ENCODE assay signal across 16 cellular contexts in the genomic region with DNA sequence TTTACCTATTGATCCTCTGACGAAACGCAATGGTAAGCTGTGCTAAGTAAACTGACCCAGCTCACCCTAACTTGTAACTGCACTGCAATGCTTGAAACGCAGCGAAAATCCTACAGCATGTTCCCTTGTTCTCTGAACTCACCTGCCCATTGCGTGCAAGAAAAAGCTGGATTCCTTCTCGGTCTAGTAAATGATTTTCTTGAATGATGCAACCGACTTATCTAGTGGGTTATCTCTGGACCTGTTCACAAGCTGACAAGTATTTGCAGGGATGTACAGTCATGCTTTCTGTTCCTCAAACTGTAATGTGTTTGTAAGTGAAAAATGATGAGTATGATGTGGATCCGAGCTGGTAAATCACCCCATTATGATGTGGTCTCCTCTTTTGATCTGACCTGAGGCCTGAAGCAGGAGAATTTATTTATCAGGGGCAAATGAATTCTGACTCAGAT.
A peak's percentile ranks its signal among the peaks of the same experiment; 100 is the strongest.
DNase-seq lines count a peak whose midpoint lies in the region; ATAC-seq and TF ChIP-seq lines count a peak whose summit lies in the region.
"Had no signal": no experiment of that assay in that cellular context is flagged by ENCODE, and none has a peak within 500 bp of the region (broad histone marks: within the 10 kb centered on the region; RNA-seq: fewer than 3 reads in every experiment).

No MANE protein-coding gene starts in this region.

- no peaks in the 10 kb centered on the region for H3K9me3 ChIP-seq in OCI-LY7 (ENCODE audit: low read length)
- no peaks in the 10 kb centered on the region for H3K9me3 ChIP-seq in right atrium auricular region
- H3K9me3 ChIP-seq: left lung, tibial artery had no signal

- BruUV-seq in OCI-LY7 (replicated peaks; lab: Mats Ljungman, UMichigan) = no TSS peak

- no peaks in the 10 kb centered on the region for H3K36me3 ChIP-seq in kidney epithelial cell (ENCODE audit: control insufficient read depth, insufficient read depth, low read length)
- no peaks in the 10 kb centered on the region for H3K36me3 ChIP-seq in OCI-LY7 (ENCODE audit: insufficient read depth, low read length)
- no peaks in the 10 kb centered on the region for H3K36me3 ChIP-seq in right atrium auricular region
- H3K36me3 ChIP-seq: left lung, tibial artery had no signal

- H3K9me2 ChIP-seq in OCI-LY7 (ENCODE audit: insufficient read depth, low read length) = no peaks in the 10 kb centered on the region

- H3K4me1 ChIP-seq in OCI-LY7 (ENCODE audit: insufficient read depth, low read length, poor library complexity, severe bottlenecking) (no peaks in the 10 kb centered on the region), right atrium auricular region (no peaks in the 10 kb centered on the region)
- H3K4me1 ChIP-seq: tibial artery had no signal

- H3K27me3 ChIP-seq in kidney epithelial cell (ENCODE audit: control insufficient read depth, insufficient read depth, low read length) = no peaks in the 10 kb centered on the region
- H3K27me3 ChIP-seq in right atrium auricular region = no peaks in the 10 kb centered on the region
- H3K27me3 ChIP-seq: left lung, tibial artery had no signal

- no peak overlapping the region for H3K4me3 ChIP-seq in kidney epithelial cell (ENCODE audit: low read depth, low read length)
- H3K4me3 ChIP-seq in OCI-LY7 (ENCODE audit: low read depth, low read length, poor library complexity, severe bottlenecking) = no peak overlapping the region
- H3K4me3 ChIP-seq in right atrium auricular region = no peak overlapping the region
- H3K4me3 ChIP-seq: left lung, tibial artery had no signal

- TF ChIP-seq CTCF in kidney epithelial cell (IDR thresholded peaks at IDR 0.05; ENCODE audit: insufficient read depth, low read length, poor library complexity, severe bottlenecking) = no peak
- TF ChIP-seq CTCF in OCI-LY7 (conservative IDR thresholded peaks at IDR 0.05; ENCODE audit: low read length) = no peak
- no peak for TF ChIP-seq CTCF in right atrium auricular region (IDR thresholded peaks at IDR 0.05)

- no peaks in the 10 kb centered on the region for H3K79me2 ChIP-seq in OCI-LY7 (ENCODE audit: insufficient read depth, low read depth, low read length)

- no peak for ATAC-seq in GM18873 (IDR thresholded peaks at IDR 0.05; ENCODE audit: low FRiP score, unreplicated experiment)
- ATAC-seq in HG02870 (IDR thresholded peaks at IDR 0.05; ENCODE audit: unreplicated experiment) = no peak
- ATAC-seq: left lung, Right ventricle myocardium inferior had no signal

- no peak overlapping the region for H3K4me2 ChIP-seq in OCI-LY7 (ENCODE audit: low read length)

- DNase-seq in CD1c-positive myeloid dendritic cell (ENCODE audit: extremely low spot score) (peak; percentile 68), HPDE6-E6E7 (ENCODE audit: extremely low spot score) (peak; percentile 39), SIG-M5 (lab: John Stamatoyannopoulos, UW) (peak; percentile 19), kidney epithelial cell (ENCODE audit: low read depth) (peak; percentile 82), OCI-LY7 (ENCODE audit: low spot score) (no peak), right atrium auricular region (ENCODE audit: low spot score) (no peak)
- DNase-seq: activated T-cell treated with anti-CD3 and anti-CD28 coated beads for 4 hours, amniotic stem cell, dermis blood vessel endothelial cell, DMS79, foreskin fibroblast, left lung, tibial artery had no signal

- H3K27ac ChIP-seq in OCI-LY7 (ENCODE audit: low read depth, low read length, poor library complexity, severe bottlenecking) = no peak overlapping the region
- H3K27ac ChIP-seq in right atrium auricular region = no peak overlapping the region
- H3K27ac ChIP-seq: left lung, tibial artery had no signal

- intact Hi-C loops in OCI-LY7 (cut with micrococcal nuclease; ENCODE audit: unreplicated experiment) = no loop called here

- H2AFZ ChIP-seq in OCI-LY7 (ENCODE audit: low read length) = no peak overlapping the region

- H4K20me1 ChIP-seq in OCI-LY7 (ENCODE audit: insufficient read depth, low read length) = no peaks in the 10 kb centered on the region

- POLR2A ChIA-PET in OCI-LY7 (lab: Charles Lee) = interaction anchor here (0.6 kb wide), 1 partner anchor 35 kb away, joined by 4 read pairs; no protein-coding TSS in a partner anchor

- CTCF ChIA-PET in OCI-LY7 (lab: Charles Lee; ENCODE audit: unreplicated experiment) = no interaction called here

Comparison
In these comparisons a context has a peak if more than half of its experiments do, and no peak if none do; other contexts are left out.
1. DNase-seq: peak in CD1c-positive myeloid dendritic cell (single experiment), HPDE6-E6E7 (single experiment), SIG-M5 (single experiment) and kidney epithelial cell (single experiment); none in OCI-LY7 (single experiment) and right atrium auricular region (single experiment).